Comparison of ENCODE assay signal across 7 cellular contexts in genomic region chr19:13974073-13974472, GRCh38. TPM values are rescaled to one million over a fixed set of nuclear protein-coding genes. Genes with fewer than 3 reads are reported as not detected.
DNase-seq lines count a peak whose midpoint lies in the region; TF ChIP-seq lines count a peak whose summit lies in the region.

No MANE protein-coding gene starts in this region.

- intact Hi-C loops in CD14-positive monocyte (cut with micrococcal nuclease): no loop called here

- no peak overlapping the region for H3K4me3 Mint-ChIP-seq in CD14-positive monocyte

- H3K9ac ChIP-seq in HUES48 (ENCODE audit: low read depth, low read length): no peak overlapping the region

- H3K4me1 Mint-ChIP-seq in CD14-positive monocyte: peaks cover 13% of the 10 kb centered on the region

- no peaks in the 10 kb centered on the region for H3K9me3 Mint-ChIP-seq in CD14-positive monocyte

- TF ChIP-seq CTCF in choroid plexus epithelial cell (conservative IDR thresholded peaks at IDR 0.05; ENCODE audit: low read depth, low read length): no peak
- no peak for TF ChIP-seq CTCF in CD14-positive monocyte (IDR thresholded peaks at IDR 0.05)

- H3K36me3 ChIP-seq in HUES48 (ENCODE audit: control insufficient read depth, insufficient read depth, low read length): peaks cover 13% of the 10 kb centered on the region

- peaks cover 47 to 76% of the 10 kb centered on the region in 2 donors for H3K36me3 Mint-ChIP-seq in CD14-positive monocyte

- peak overlapping the region in 1 of 7 donors; percentile 67 for H3K27ac Mint-ChIP-seq in CD14-positive monocyte

- peaks cover 0 to 1% (median 0%) of the 10 kb centered on the region in 3 donors for H3K27me3 Mint-ChIP-seq in CD14-positive monocyte (ENCODE audit: low read depth in 3 of 3)

- no peaks in the 10 kb centered on the region for H3K27me3 ChIP-seq in HUES48 (ENCODE audit: control insufficient read depth, insufficient read depth, low read length)

- DNase-seq in RPMI8226 (peak; percentile 23), choroid plexus epithelial cell (ENCODE audit: low read depth) (peak; percentile 43), NOMO-1 treated with dmso at 0.1 percent for 144 hours (lab: John Stamatoyannopoulos, UW; ENCODE audit: unreplicated experiment) (no peak), CD14-positive monocyte (ENCODE audit: low spot score) (no peak), NCI-H2107 treated with DMSO at 0.1 percent for 48 hours (lab: John Stamatoyannopoulos, UW; ENCODE audit: unreplicated experiment) (no peak)
- peak; percentile 35 for DNase-seq in stimulated activated CD4-positive, alpha-beta T cell treated with anti-CD3 and anti-CD28 coated beads, Interleukin-2, amount 100 ng/mL, for 4 hours (ENCODE audit: low read depth)

- H3K4me1 ChIP-seq in HUES48 (ENCODE audit: control insufficient read depth, insufficient read depth, low read length): peaks cover 5% of the 10 kb centered on the region

- H3K9me3 ChIP-seq in HUES48 (ENCODE audit: control insufficient read depth, insufficient read depth, low read length): no peaks in the 10 kb centered on the region

- peak overlapping the region; percentile 43 for H3K27ac ChIP-seq in HUES48 (ENCODE audit: low read depth, low read length)

- H3K4me3 ChIP-seq in HUES48 (ENCODE audit: low read depth, low read length) (no peak overlapping the region), choroid plexus epithelial cell (ENCODE audit: low read depth, low read length) (no peak overlapping the region)

RNA-seq across cellular contexts. Expression of gene DCAF15, which starts 21.8 kb away (rescaled TPM):
- 1 to 10 TPM; 2.8 to 3.4 TPM for polyA plus RNA-seq in CD14-positive monocyte

RNA-seq across cellular contexts. Expression of gene RFX1, which starts 32.0 kb away (rescaled TPM):
- under 1 TPM; 0.89 to 0.95 TPM for polyA plus RNA-seq in CD14-positive monocyte

RNA-seq across cellular contexts. Expression of gene PODNL1, which starts 35.9 kb away (rescaled TPM):
- polyA plus RNA-seq in CD14-positive monocyte: 1 to 10 TPM; 1.3 to 1.4 TPM

RNA-seq across cellular contexts. Expression of gene RLN3, which starts 53.9 kb away (rescaled TPM):
- polyA plus RNA-seq in CD14-positive monocyte: not detected

RNA-seq across cellular contexts. Expression of gene IL27RA, which starts 57.5 kb away (rescaled TPM):
- 10 to 100 TPM; 54.9 to 61.5 TPM for polyA plus RNA-seq in CD14-positive monocyte

Comparison
In these comparisons a context has a peak if more than half of its experiments do, and no peak if none do; other contexts are left out.
1. DNase-seq: peak in RPMI8226 (single experiment), choroid plexus epithelial cell (single experiment) and stimulated activated CD4-positive, alpha-beta T cell treated with anti-CD3 and anti-CD28 coated beads, Interleukin-2, amount 100 ng/mL, for 4 hours (single experiment); none in NOMO-1 treated with dmso at 0.1 percent for 144 hours (single experiment), CD14-positive monocyte (single experiment) and NCI-H2107 treated with DMSO at 0.1 percent for 48 hours (single experiment).